Comparison of ENCODE assay signal across 1 cellular context in the genomic region with DNA sequence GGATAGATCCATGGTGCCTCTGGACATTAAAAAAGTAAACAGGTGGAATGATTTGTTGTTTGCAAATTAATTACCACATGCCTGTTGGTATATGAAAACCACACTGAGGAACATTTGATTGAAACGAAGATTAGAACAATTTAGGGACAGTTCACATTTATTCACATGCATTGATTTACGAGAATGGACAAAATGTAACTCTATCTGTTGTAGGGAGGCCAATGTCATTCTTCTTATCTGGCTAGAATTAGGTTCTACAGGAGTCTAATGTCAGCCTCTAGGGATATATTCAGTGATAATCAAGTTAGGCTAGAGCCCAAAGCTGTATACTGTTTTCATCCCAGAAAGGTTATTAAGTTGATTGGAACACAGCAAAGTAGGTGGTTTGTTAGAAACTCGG.
TF ChIP-seq lines count a peak whose summit lies in the region.

No MANE protein-coding gene starts in this region.

TF ChIP-seq in SK-N-SH treated with all-trans-retinoic acid at 6 μM for 48 hours, 23 proteins besides CTCF, POLR2A, EP300 and RAD21 (continued from another document):
- TF ChIP-seq, protein P1, sequence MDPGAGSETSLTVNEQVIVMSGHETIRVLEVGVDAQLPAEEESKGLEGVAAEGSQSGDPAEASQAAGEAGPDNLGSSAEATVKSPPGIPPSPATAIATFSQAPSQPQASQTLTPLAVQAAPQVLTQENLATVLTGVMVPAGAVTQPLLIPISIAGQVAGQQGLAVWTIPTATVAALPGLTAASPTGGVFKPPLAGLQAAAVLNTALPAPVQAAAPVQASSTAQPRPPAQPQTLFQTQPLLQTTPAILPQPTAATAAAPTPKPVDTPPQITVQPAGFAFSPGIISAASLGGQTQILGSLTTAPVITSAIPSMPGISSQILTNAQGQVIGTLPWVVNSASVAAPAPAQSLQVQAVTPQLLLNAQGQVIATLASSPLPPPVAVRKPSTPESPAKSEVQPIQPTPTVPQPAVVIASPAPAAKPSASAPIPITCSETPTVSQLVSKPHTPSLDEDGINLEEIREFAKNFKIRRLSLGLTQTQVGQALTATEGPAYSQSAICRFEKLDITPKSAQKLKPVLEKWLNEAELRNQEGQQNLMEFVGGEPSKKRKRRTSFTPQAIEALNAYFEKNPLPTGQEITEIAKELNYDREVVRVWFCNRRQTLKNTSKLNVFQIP (CRISPR knock-in tag; IDR thresholded peaks at IDR 0.05; ENCODE audit: borderline replicate concordance, low read depth): no peak
- TF ChIP-seq CSDC2 (CRISPR knock-in tag; IDR thresholded peaks at IDR 0.05): no peak
- no peak for TF ChIP-seq ZNF8 (CRISPR knock-in tag; IDR thresholded peaks at IDR 0.05)
- TF ChIP-seq TCF4 (CRISPR knock-in tag; IDR thresholded peaks at IDR 0.05; ENCODE audit: borderline replicate concordance): peak; percentile 62; the same call in 1 of the 2 replicates
- no peak for TF ChIP-seq ESRRG (CRISPR knock-in tag; IDR thresholded peaks at IDR 0.05)
TF ChIP-seq in SK-N-SH treated with all-trans-retinoic acid at 6 μM for 48 hours: peak in this region for 4.
